In the genomic region with DNA sequence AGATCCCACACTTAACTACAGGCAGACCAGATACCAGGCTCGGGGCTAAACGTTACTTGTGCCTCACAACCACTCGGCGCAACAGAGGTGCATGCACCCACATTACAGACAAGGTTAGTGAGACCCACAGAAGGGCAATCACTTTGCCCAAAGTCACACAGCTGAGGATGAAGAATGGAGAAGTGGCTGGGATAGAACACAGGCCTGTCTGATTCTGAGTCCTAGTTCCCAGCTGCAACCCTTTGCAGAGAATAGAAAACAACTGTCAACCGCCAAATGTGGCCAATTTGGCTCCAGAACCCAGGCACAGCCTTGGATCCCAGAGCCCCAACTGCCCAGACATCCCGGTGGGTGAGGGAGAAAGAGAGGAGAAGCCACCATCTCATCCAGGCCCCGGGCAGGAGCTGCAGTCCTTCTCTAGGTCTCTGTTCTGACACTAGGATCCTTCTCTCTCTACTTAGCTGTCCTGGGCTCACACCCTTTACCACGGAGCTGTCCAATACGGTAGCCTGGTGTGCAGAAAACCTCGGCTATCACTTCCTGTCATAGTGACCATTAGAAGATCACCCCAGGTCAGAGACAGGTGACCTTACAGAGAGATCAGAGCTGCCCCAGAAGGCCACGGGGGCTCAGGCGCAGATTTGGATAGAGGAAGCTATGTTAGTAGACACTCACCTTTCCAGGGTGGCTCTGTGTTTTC, we compare ENCODE assay signal across 13 cellular contexts. TPM values are rescaled to one million over a fixed set of nuclear protein-coding genes. Genes with fewer than 3 reads are reported as not detected.
DNase-seq lines count a peak whose midpoint lies in the region; ATAC-seq and TF ChIP-seq lines count a peak whose summit lies in the region.
"Had no signal": no experiment of that assay in that cellular context is flagged by ENCODE, and none has a peak within 500 bp of the region (broad histone marks: within the 10 kb centered on the region; RNA-seq: fewer than 3 reads in every experiment).

No MANE protein-coding gene starts in this region.

- H3K4ac ChIP-seq in H9 (ENCODE audit: low read depth, low read length), result no peak overlapping the region

- H3K27ac ChIP-seq in 22Rv1, result peak overlapping the region; percentile 31
- no peak overlapping the region for H3K27ac ChIP-seq in H9 (ENCODE audit: insufficient read length, low read depth, low read length)
- H3K27ac ChIP-seq: foreskin keratinocyte had no signal

- H3K9me3 ChIP-seq in H9 (ENCODE audit: control insufficient read depth, low read depth, low read length), result no peaks in the 10 kb centered on the region
- no peaks in the 10 kb centered on the region for H3K9me3 ChIP-seq in MG63

- H3K23ac ChIP-seq in H9 (ENCODE audit: insufficient read length, low read depth, low read length), result no peak overlapping the region

- H3K27me3 Mint-ChIP-seq in H9 (ENCODE audit: low read depth) (no peaks in the 10 kb centered on the region), activated B cell treated with CpG ODN at 0.5 μM for 24 hours (no peaks in the 10 kb centered on the region)
- H3K27me3 Mint-ChIP-seq: central memory CD8-positive, alpha-beta T cell had no signal

- no peak overlapping the region for H3K4me3 Mint-ChIP-seq in H9
- no peak overlapping the region for H3K4me3 Mint-ChIP-seq in activated B cell treated with CpG ODN at 0.5 μM for 24 hours
- H3K4me3 Mint-ChIP-seq: central memory CD8-positive, alpha-beta T cell had no signal

- intact Hi-C loops in activated B cell treated with CpG ODN at 0.5 μM for 24 hours (cut with micrococcal nuclease) (no loop called here), left colon (cut with DNase I, micrococcal nuclease) (loop anchor here in 1 of 2 donors (5.0 to 10.0 kb wide), 2 partner anchors 175 to 258 kb away; no protein-coding TSS in a partner anchor)

- DNase-seq in H9 (peak; percentile 26), activated B cell treated with CpG ODN at 0.5 μM for 24 hours (peak; percentile 3), left colon (no peak), MG63 (no peak), GM19240 (ENCODE audit: insufficient read length, low spot score) (no peak)
- DNase-seq: CD4-positive, alpha-beta memory T cell; NCI-H774; stimulated activated CD4-positive, alpha-beta T cell treated with anti-CD3 and anti-CD28 coated beads, Interleukin-2, amount 100 ng/mL, for 48 hours had no signal

- no peak overlapping the region for H3K4me2 ChIP-seq in H9 (ENCODE audit: insufficient read depth, insufficient read length, low read length)

- no peak overlapping the region for H3K14ac ChIP-seq in H9 (ENCODE audit: insufficient read depth, low read length)

- H4K8ac ChIP-seq in H9 (replicated peaks; ENCODE audit: insufficient read length, low read depth, low read length), result no peak overlapping the region

- H3K27ac Mint-ChIP-seq in H9, result peak overlapping the region in 2 of 3 experiments; percentile 53 to 69; a peak in 2 of 7 replicates
- H3K27ac Mint-ChIP-seq in activated B cell treated with CpG ODN at 0.5 μM for 24 hours, result no peak overlapping the region
- H3K27ac Mint-ChIP-seq: CD4-positive, alpha-beta memory T cell had no signal

- H3K36me3 ChIP-seq in MG63, result no peaks in the 10 kb centered on the region

- no peaks in the 10 kb centered on the region for H4K20me1 ChIP-seq in H9 (ENCODE audit: control insufficient read depth, insufficient read depth, insufficient read length)

- H2AFZ ChIP-seq in H9 (ENCODE audit: low read length), result no peak overlapping the region

- H3K9ac ChIP-seq in H9 (ENCODE audit: extremely low read depth, insufficient read length, low read length), result no peak overlapping the region

- no CpG with 5 or more reads among the region's 12 CpGs for WGBS in H9 (ENCODE audit: extremely low coverage, insufficient read length, low lambda C conversion rate)

- ATAC-seq in activated B cell treated with CpG ODN at 0.5 μM for 24 hours (ENCODE audit: low read depth), result no peak
- ATAC-seq in left colon, result peak; percentile 24
- ATAC-seq in GM21381 (IDR thresholded peaks at IDR 0.05; ENCODE audit: unreplicated experiment), result no peak
- ATAC-seq in GM18868 (IDR thresholded peaks at IDR 0.05; ENCODE audit: unreplicated experiment), result no peak

- H3K18ac ChIP-seq in H9 (ENCODE audit: insufficient read length, low read depth, low read length), result no peak overlapping the region

- no peaks in the 10 kb centered on the region; a peak in 1 of 5 replicates for H3K9me3 Mint-ChIP-seq in H9
- no peaks in the 10 kb centered on the region for H3K9me3 Mint-ChIP-seq in activated B cell treated with CpG ODN at 0.5 μM for 24 hours
- H3K9me3 Mint-ChIP-seq: CD4-positive, alpha-beta memory T cell; central memory CD8-positive, alpha-beta T cell had no signal

- H3K36me3 Mint-ChIP-seq in H9 (ENCODE audit: insufficient read depth in 1 of 3, low read depth in 3 of 3) (no peaks in the 10 kb centered on the region), activated B cell treated with CpG ODN at 0.5 μM for 24 hours (ENCODE audit: low read depth) (no peaks in the 10 kb centered on the region)
- H3K36me3 Mint-ChIP-seq: CD4-positive, alpha-beta memory T cell had no signal

- H2BK20ac ChIP-seq in H9 (ENCODE audit: low read depth, low read length, poor library complexity, severe bottlenecking), result no peak overlapping the region

- no peaks in the 10 kb centered on the region for H3K27me3 ChIP-seq in H9 (ENCODE audit: insufficient read depth, low read length)
- H3K27me3 ChIP-seq in MG63, result no peaks in the 10 kb centered on the region
- H3K27me3 ChIP-seq: foreskin keratinocyte had no signal

- no peaks in the 10 kb centered on the region for H3K4me1 ChIP-seq in H9 (ENCODE audit: insufficient read depth, low read length)

- no peak overlapping the region for H2BK120ac ChIP-seq in H9 (ENCODE audit: low read depth, low read length, poor library complexity, severe bottlenecking)

- no peak overlapping the region for H4K5ac ChIP-seq in H9 (ENCODE audit: insufficient read length, low read depth, low read length)

- H3K4me3 ChIP-seq in MG63, result no peak overlapping the region

- H3K79me2 ChIP-seq in H9 (ENCODE audit: insufficient read depth, low read length), result no peaks in the 10 kb centered on the region

- no peak overlapping the region for H2BK12ac ChIP-seq in H9 (ENCODE audit: insufficient read length, low read depth, low read length)

- POLR2A ChIA-PET in activated B cell treated with CpG ODN at 0.5 μM for 24 hours (lab: Charles Lee), result interaction anchor here (0.6 kb wide), 1 partner anchor 252 kb away, joined by 3 read pairs; no protein-coding TSS in a partner anchor

- no peak overlapping the region for H3T11ph ChIP-seq in H9 (ENCODE audit: low read length)

- H3K4me1 Mint-ChIP-seq in H9 (peaks cover 19 to 23% of the 10 kb centered on the region in 2 experiments), activated B cell treated with CpG ODN at 0.5 μM for 24 hours (peaks cover 8% of the 10 kb centered on the region)

- no peak overlapping the region for H4K91ac ChIP-seq in H9 (ENCODE audit: insufficient read length, low read depth, low read length)

- H3K79me1 ChIP-seq in H9 (ENCODE audit: insufficient read depth, low read depth, low read length, poor library complexity, severe bottlenecking), result no peaks in the 10 kb centered on the region

- H2BK15ac ChIP-seq in H9 (ENCODE audit: low read depth, low read length), result no peak overlapping the region

- no peak overlapping the region for H2BK5ac ChIP-seq in H9 (ENCODE audit: insufficient read length, low read length)

- TF ChIP-seq CTCF in 22Rv1 (IDR thresholded peaks at IDR 0.05) (no peak), H9 (conservative IDR thresholded peaks at IDR 0.05) (no peak), activated B cell treated with CpG ODN at 0.5 μM for 24 hours (IDR thresholded peaks at IDR 0.05) (no peak)

- no peaks in the 10 kb centered on the region for H3K23me2 ChIP-seq in H9 (ENCODE audit: insufficient read length, low read depth, low read length, poor library complexity, severe bottlenecking)

- H2AK5ac ChIP-seq in H9 (ENCODE audit: insufficient read length, low read length), result no peak overlapping the region

- CTCF ChIA-PET in activated B cell treated with CpG ODN at 0.5 μM for 24 hours (lab: Charles Lee), result interaction anchor here (1.4 to 7.2 kb wide), 3 partner anchors 175 to 345 kb away, joined by 5 to 49 read pairs (median 24); no protein-coding TSS in a partner anchor

- H3K56ac ChIP-seq in H9 (ENCODE audit: insufficient read length, low read depth, low read length), result no peak overlapping the region

RNA-seq across cellular contexts. Expression of a gene that starts 59.1 kb away (rescaled TPM):
- total RNA-seq in H9 (2021) (2.8 and 3.2 TPM in 2 replicates), activated B cell treated with CpG ODN at 0.5 μM for 24 hours (0.73 and 1.6 TPM in 2 replicates), left colon (1 to 10 TPM; 3.0 to 4.7 TPM)
- 0.84 and 1.8 TPM in 2 replicates for total RNA-seq in MG63 (2014; rRNA removed; shearing (Covaris generic); ENCODE audit: low replicate concordance)

Comparison
In these comparisons a context has a peak if more than half of its experiments do, and no peak if none do; other contexts are left out.
1. DNase-seq: peak in H9 (single experiment) and activated B cell treated with CpG ODN at 0.5 μM for 24 hours (single experiment); none in left colon (0 of 2), MG63 (single experiment) and GM19240 (single experiment).